In genomic region chr6:106117579-106117978, GRCh38 we compare ENCODE assay signal across 9 cellular contexts. TPM values are rescaled to one million over a fixed set of nuclear protein-coding genes. Genes with fewer than 3 reads are reported as not detected.
DNase-seq lines count a peak whose midpoint lies in the region; ATAC-seq and TF ChIP-seq lines count a peak whose summit lies in the region.
"Had no signal": no experiment of that assay in that cellular context is flagged by ENCODE, and none has a peak within 500 bp of the region (broad histone marks: within the 10 kb centered on the region; RNA-seq: fewer than 3 reads in every experiment).

No MANE protein-coding gene starts in this region.

- H3K9me3 Mint-ChIP-seq in IgD-negative memory B cell, result no peaks in the 10 kb centered on the region

- peaks cover 30 to 48% (median 34%) of the 10 kb centered on the region in 3 donors for H3K4me1 Mint-ChIP-seq in IgD-negative memory B cell

- peak overlapping the region in 2 of 4 donors; percentile 39 to 69 for H3K4me3 Mint-ChIP-seq in IgD-negative memory B cell

- H3K4me3 ChIP-seq in esophagus squamous epithelium (no peak overlapping the region), GM23248 (no peak overlapping the region)

- 72 to 75% methylated on average over 6 of the region's 6 CpGs for WGBS in esophagus squamous epithelium, 2 donors
- 73 to 80% methylated on average over 6 of the region's 6 CpGs for WGBS in GM23248 (ENCODE audit: low coverage in 1 of 2, low lambda C conversion rate in 2 of 2, missing lambda C conversion rate in 2 of 2), 2 experiments

- DNase-seq in activated T-cell treated with anti-CD3 and anti-CD28 coated beads, Interleukin-2, amount 50 U/mL, for 1 hour, result peak; percentile 62
- DNase-seq in stimulated activated CD4-positive, alpha-beta T cell treated with anti-CD3 and anti-CD28 coated beads, Interleukin-4, amount 100 ng/mL, for 1 hour, result peak; percentile 44
- DNase-seq in NCI-H524 (lab: John Stamatoyannopoulos, UW) (no peak), esophagus squamous epithelium (lab: John Stamatoyannopoulos, UW) (no peak), GM23248 (no peak), epidermal melanocyte (ENCODE audit: insufficient read length, low spot score) (no peak)
- DNase-seq: mesenchymal stem cell had no signal

- H3K27me3 Mint-ChIP-seq in IgD-negative memory B cell, result peaks cover 2% of the 10 kb centered on the region

- no peaks in the 10 kb centered on the region for H4K20me1 ChIP-seq in GM23248 (ENCODE audit: insufficient read depth)

- H3K36me3 ChIP-seq in esophagus squamous epithelium (no peaks in the 10 kb centered on the region), GM23248 (ENCODE audit: low read depth) (no peaks in the 10 kb centered on the region)

- H3K79me2 ChIP-seq in GM23248 (ENCODE audit: insufficient read depth), result no peaks in the 10 kb centered on the region

- H3F3A ChIP-seq in GM23248 (ENCODE audit: insufficient read depth), result no peaks in the 10 kb centered on the region

- H3K9ac ChIP-seq in GM23248, result no peak overlapping the region

- intact Hi-C loops in esophagus squamous epithelium (cut with DNase I), result no loop called here

- no peaks in the 10 kb centered on the region for H3K9me2 ChIP-seq in GM23248 (ENCODE audit: insufficient read depth)

- TF ChIP-seq POLR2A in esophagus squamous epithelium (IDR thresholded peaks at IDR 0.05), result no peak

- no peak overlapping the region for H3K4me2 ChIP-seq in GM23248 (ENCODE audit: unreplicated experiment)

- no peak overlapping the region for H3K27ac ChIP-seq in esophagus squamous epithelium
- no peak overlapping the region for H3K27ac ChIP-seq in GM23248

- H2AFZ ChIP-seq in GM23248, result no peak overlapping the region

- H3K27ac Mint-ChIP-seq in IgD-negative memory B cell, result peak overlapping the region; percentile 69 to 86 (median 76)

- H3K9me3 ChIP-seq in esophagus squamous epithelium (no peaks in the 10 kb centered on the region), GM23248 (ENCODE audit: low read depth) (no peaks in the 10 kb centered on the region)

- H3K4me1 ChIP-seq in esophagus squamous epithelium (peaks cover 0 to 22% (median 4%) of the 10 kb centered on the region in 3 donors), GM23248 (ENCODE audit: insufficient read depth) (no peaks in the 10 kb centered on the region; the same call in 1 of the 2 replicates)

- peaks cover 0 to 9% (median 0%) of the 10 kb centered on the region in 4 donors for H3K27me3 ChIP-seq in esophagus squamous epithelium
- no peaks in the 10 kb centered on the region for H3K27me3 ChIP-seq in GM23248 (replicated peaks; ENCODE audit: insufficient read depth)

- in situ Hi-C loops in GM23248 (cut with MboI), result no loop called here

- peak; percentile 47 for ATAC-seq in GM19351 (IDR thresholded peaks at IDR 0.05; ENCODE audit: unreplicated experiment)

- no peak for TF ChIP-seq CTCF in esophagus squamous epithelium (IDR thresholded peaks at IDR 0.05)

- peaks cover 2% of the 10 kb centered on the region for H3K36me3 Mint-ChIP-seq in IgD-negative memory B cell

RNA-seq across cellular contexts. Expression of gene PRDM1, which starts 31.4 kb away (rescaled TPM):
- polyA plus RNA-seq in IgD-negative memory B cell (11.0 TPM), GM23248 (2016; fragmentation: Nextera tagmentation; extraction: Ambion mirVana) (3.5 and 3.9 TPM in 2 replicates)
- total RNA-seq in esophagus squamous epithelium, result 10 to 100 TPM; 18.3 to 75.8 (median 35.4) TPM
- 2.7 and 3.8 TPM in 2 replicates for total RNA-seq in GM23248 (2014; rRNA removed; shearing (Covaris generic))

Comparison
In these comparisons a context has a peak if more than half of its experiments do, and no peak if none do; other contexts are left out.
1. DNase-seq: peak in activated T-cell treated with anti-CD3 and anti-CD28 coated beads, Interleukin-2, amount 50 U/mL, for 1 hour (single experiment) and stimulated activated CD4-positive, alpha-beta T cell treated with anti-CD3 and anti-CD28 coated beads, Interleukin-4, amount 100 ng/mL, for 1 hour (single experiment); none in NCI-H524 (0 of 2), esophagus squamous epithelium (single experiment), GM23248 (single experiment) and epidermal melanocyte (single experiment).